13 cellular contexts compared by ENCODE assay signal in the genomic region with DNA sequence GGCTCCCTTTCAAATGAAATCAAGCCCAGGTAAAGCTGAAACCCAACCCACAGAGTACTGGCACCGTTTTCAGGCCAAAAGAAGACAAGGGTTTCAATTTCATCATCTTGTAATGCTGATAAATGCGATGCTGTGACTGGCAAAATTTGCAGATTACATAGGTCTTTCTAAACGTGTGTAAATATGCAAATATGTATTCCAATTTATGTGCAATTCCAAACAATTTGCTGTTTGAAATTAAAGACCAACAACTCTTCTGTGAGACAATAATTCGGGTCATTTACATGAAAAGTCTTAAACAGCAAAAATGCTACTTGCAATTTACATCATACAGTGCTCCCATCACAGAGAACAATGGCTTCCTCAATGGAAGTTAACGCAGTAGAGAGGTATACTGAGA. TPM values are rescaled to one million over a fixed set of nuclear protein-coding genes. Genes with fewer than 3 reads are reported as not detected.
DNase-seq lines count a peak whose midpoint lies in the region; ATAC-seq, FAIRE-seq and TF ChIP-seq lines count a peak whose summit lies in the region.
"Had no signal": no experiment of that assay in that cellular context is flagged by ENCODE, and none has a peak within 500 bp of the region (broad histone marks: within the 10 kb centered on the region; RNA-seq: fewer than 3 reads in every experiment).

No MANE protein-coding gene starts in this region.

- peaks cover 48% of the 10 kb centered on the region for H3K4me1 Mint-ChIP-seq in stimulated activated memory B cell treated with anti-CD40 and anti-IgM and Interleukin-4, amounts not matched to agents 10 μg/mL and 1 μg/mL and 100 μg/mL, for 72 hours
- peaks cover 8% of the 10 kb centered on the region for H3K4me1 Mint-ChIP-seq in activated naive CD4-positive, alpha-beta T cell treated with anti-CD3 and anti-CD28 coated beads for 36 hours (ENCODE audit: low read depth)

- H3K36me3 ChIP-seq in SJCRH30 (no peaks in the 10 kb centered on the region), keratinocyte (ENCODE audit: control insufficient read depth in 2 of 2, extremely low read depth in 1 of 2, insufficient read depth in 2 of 2, low read length in 2 of 2) (peaks cover 0 to 7% of the 10 kb centered on the region in 2 experiments)
- H3K36me3 ChIP-seq: brain microvascular endothelial cell, Peyer's patch had no signal

- intact Hi-C loops in activated naive CD4-positive, alpha-beta T cell treated with anti-CD3 and anti-CD28 coated beads for 36 hours (cut with micrococcal nuclease) = no loop called here

- no peaks in the 10 kb centered on the region for H3K9me1 ChIP-seq in keratinocyte (ENCODE audit: control insufficient read depth, extremely low read depth, insufficient read depth, low read length)

- dilution Hi-C loops in keratinocyte (cut with MboI; ENCODE audit: extremely low pct_ligation_motif_present, low sequenced_read_pairs) = no loop called here

- H3K79me2 ChIP-seq in keratinocyte (ENCODE audit: control insufficient read depth, insufficient read depth, low read length) = peaks cover 6% of the 10 kb centered on the region

- H3K4me2 ChIP-seq in keratinocyte (ENCODE audit: control insufficient read depth, extremely low read depth, insufficient read depth, low read depth, low read length) = peak overlapping the region; percentile 97

- CTCF ChIA-PET in activated naive CD4-positive, alpha-beta T cell treated with anti-CD3 and anti-CD28 coated beads for 36 hours (lab: Charles Lee) = no interaction called here

- no peaks in the 10 kb centered on the region for H3K9me3 ChIP-seq in SJCRH30 (replicated peaks)
- no peaks in the 10 kb centered on the region for H3K9me3 ChIP-seq in keratinocyte (ENCODE audit: control insufficient read depth, low read depth, low read length)
- H3K9me3 ChIP-seq: Peyer's patch had no signal

- H3K27ac Mint-ChIP-seq in stimulated activated memory B cell treated with anti-CD40 and anti-IgM and Interleukin-4, amounts not matched to agents 10 μg/mL and 1 μg/mL and 100 μg/mL, for 72 hours = peak overlapping the region; percentile 99
- no peak overlapping the region for H3K27ac Mint-ChIP-seq in activated naive CD4-positive, alpha-beta T cell treated with anti-CD3 and anti-CD28 coated beads for 36 hours

- no peaks in the 10 kb centered on the region for H3K9me3 Mint-ChIP-seq in stimulated activated memory B cell treated with anti-CD40 and anti-IgM and Interleukin-4, amounts not matched to agents 10 μg/mL and 1 μg/mL and 100 μg/mL, for 72 hours
- H3K9me3 Mint-ChIP-seq in activated naive CD4-positive, alpha-beta T cell treated with anti-CD3 and anti-CD28 coated beads for 36 hours = no peaks in the 10 kb centered on the region

- H2AFZ ChIP-seq in keratinocyte (ENCODE audit: control insufficient read depth, low read length) = no peak overlapping the region

- no peak for FAIRE-seq in keratinocyte (lab: Jason Lieb, UNC)
- FAIRE-seq: A204.1 had no signal

- H3K4me3 Mint-ChIP-seq in stimulated activated memory B cell treated with anti-CD40 and anti-IgM and Interleukin-4, amounts not matched to agents 10 μg/mL and 1 μg/mL and 100 μg/mL, for 72 hours = no peak overlapping the region
- H3K4me3 Mint-ChIP-seq in activated naive CD4-positive, alpha-beta T cell treated with anti-CD3 and anti-CD28 coated beads for 36 hours = no peak overlapping the region

- peak overlapping the region; percentile 66; the same call in 1 of the 2 replicates for H3K4me3 ChIP-seq in SJCRH30
- H3K4me3 ChIP-seq in keratinocyte (ENCODE audit: control insufficient read depth in 2 of 3, extremely low read depth in 1 of 3, insufficient read depth in 2 of 3, low read depth in 1 of 3, low read length in 3 of 3) = no peak overlapping the region
- H3K4me3 ChIP-seq in foreskin fibroblast (ENCODE audit: low read depth in 1 of 2, low read length in 2 of 2) = no peak overlapping the region

- no peaks in the 10 kb centered on the region for H4K20me1 ChIP-seq in keratinocyte (ENCODE audit: control insufficient read depth, extremely low read depth, insufficient read depth, low read length)

- no peak overlapping the region for H3K9ac ChIP-seq in keratinocyte (ENCODE audit: control insufficient read depth, extremely low read depth, insufficient read depth, low read length)

- no peak for ATAC-seq in stimulated activated memory B cell treated with anti-CD40 and anti-IgM and Interleukin-4, amounts not matched to agents 10 μg/mL and 1 μg/mL and 100 μg/mL, for 72 hours
- ATAC-seq: sciatic nerve had no signal

- peaks cover 17% of the 10 kb centered on the region for H3K4me1 ChIP-seq in SJCRH30
- peaks cover 32% of the 10 kb centered on the region for H3K4me1 ChIP-seq in keratinocyte (ENCODE audit: control insufficient read depth, extremely low read depth, insufficient read depth, low read length)

- H3K27ac ChIP-seq in SJCRH30 (peak overlapping the region; percentile 88), keratinocyte (ENCODE audit: control insufficient read depth, insufficient read depth, low read length) (no peak overlapping the region)

- no peaks in the 10 kb centered on the region for H3K27me3 Mint-ChIP-seq in stimulated activated memory B cell treated with anti-CD40 and anti-IgM and Interleukin-4, amounts not matched to agents 10 μg/mL and 1 μg/mL and 100 μg/mL, for 72 hours
- peaks cover 38% of the 10 kb centered on the region for H3K27me3 Mint-ChIP-seq in activated naive CD4-positive, alpha-beta T cell treated with anti-CD3 and anti-CD28 coated beads for 36 hours (ENCODE audit: low read depth)

- H3K36me3 Mint-ChIP-seq in stimulated activated memory B cell treated with anti-CD40 and anti-IgM and Interleukin-4, amounts not matched to agents 10 μg/mL and 1 μg/mL and 100 μg/mL, for 72 hours = peaks cover 28% of the 10 kb centered on the region
- no peaks in the 10 kb centered on the region for H3K36me3 Mint-ChIP-seq in activated naive CD4-positive, alpha-beta T cell treated with anti-CD3 and anti-CD28 coated beads for 36 hours (ENCODE audit: low read depth)

- H3K27me3 ChIP-seq in SJCRH30 (no peaks in the 10 kb centered on the region), keratinocyte (ENCODE audit: control insufficient read depth, extremely low read depth, insufficient read depth, low read length) (no peaks in the 10 kb centered on the region)
- H3K27me3 ChIP-seq: brain microvascular endothelial cell, Peyer's patch had no signal

- peak; percentile 63 for DNase-seq in NCI-H1105 treated with DMSO at 0.1 percent for 48 hours (lab: John Stamatoyannopoulos, UW)
- no peak for DNase-seq in NCI-H1105 (lab: John Stamatoyannopoulos, UW)
- no peak for DNase-seq in SJCRH30
- DNase-seq in keratinocyte (ENCODE audit: low read depth, low spot score) = no peak
- DNase-seq in HuH-7 (ENCODE audit: low spot score) = no peak
- DNase-seq in foreskin fibroblast = no peak
- no peak for DNase-seq in activated naive CD4-positive, alpha-beta T cell treated with anti-CD3 and anti-CD28 coated beads for 36 hours
- DNase-seq: brain microvascular endothelial cell, DMS53 had no signal

- TF ChIP-seq CTCF in keratinocyte (optimal IDR thresholded peaks at IDR 0.05 in 1 of 3, IDR thresholded peaks at IDR 0.05 in 1 of 3, conservative IDR thresholded peaks at IDR 0.05 in 1 of 3; ENCODE audit: extremely low read depth in 1 of 3, insufficient read depth in 2 of 3, low read length in 3 of 3) (no peak), foreskin fibroblast (IDR thresholded peaks at IDR 0.05; ENCODE audit: low read depth, low read length) (no peak)

RNA-seq across cellular contexts. Expression of a gene that starts 2.8 kb away (rescaled TPM):
- 26.2 and 27.7 TPM in 2 replicates for total RNA-seq in SJCRH30 (2014; rRNA removed; shearing (Covaris generic))
- 31.5 to 49.6 TPM (median 36.0 TPM) in 3 replicates for polyA plus RNA-seq in keratinocyte
- polyA plus RNA-seq in keratinocyte (2011; ENCODE audit: low read depth) = 15.9 TPM
- 29.6 and 38.6 TPM in 2 replicates for polyA plus RNA-seq in keratinocyte (2011; cell fraction: cytosol; rRNA removed)
- 71.9 and 86.5 TPM in 2 replicates for polyA plus RNA-seq in keratinocyte (2011; cell fraction: nucleus; rRNA removed)
- polyA plus RNA-seq in keratinocyte (2012; ENCODE audit: low replicate concordance) = 12.6 and 23.3 TPM in 2 replicates
- 78.4 to 113 TPM (median 109 TPM) in 3 replicates for polyA minus RNA-seq in keratinocyte
- polyA minus RNA-seq in keratinocyte (2011; cell fraction: cytosol; rRNA and poly(A)+ RNA removed) = 35.1 TPM
- 35.3 and 77.5 TPM in 2 replicates for polyA minus RNA-seq in keratinocyte (2011; cell fraction: nucleus; rRNA and poly(A)+ RNA removed)
- total RNA-seq in activated naive CD4-positive, alpha-beta T cell treated with anti-CD3 and anti-CD28 coated beads for 36 hours = 1 to 10 TPM; 4.0 to 4.3 TPM
